Comparison of ENCODE assay signal across 15 cellular contexts in genomic region chr10:109962247-109962646, GRCh38. TPM values are rescaled to one million over a fixed set of nuclear protein-coding genes. Genes with fewer than 3 reads are reported as not detected.
A peak's percentile ranks its signal among the peaks of the same experiment; 100 is the strongest.
DNase-seq lines count a peak whose midpoint lies in the region; ATAC-seq, FAIRE-seq and TF ChIP-seq lines count a peak whose summit lies in the region.
"Had no signal": no experiment of that assay in that cellular context is flagged by ENCODE, and none has a peak within 500 bp of the region (broad histone marks: within the 10 kb centered on the region; RNA-seq: fewer than 3 reads in every experiment).

No MANE protein-coding gene starts in this region.

- ATAC-seq in activated T-helper 17 cell treated with anti-CD3 and anti-CD28 coated beads, Interleukin-2, amount 50 U/mL, for 72 hours (replicated peaks) = peak; percentile 45
- ATAC-seq in GM18870 (IDR thresholded peaks at IDR 0.05; ENCODE audit: unreplicated experiment) = no peak
- ATAC-seq in CD4-positive, alpha-beta T cell (ENCODE audit: poor library complexity) = no peak
- ATAC-seq: left cardiac atrium; naive thymus-derived CD4-positive, alpha-beta T cell had no signal

- no peaks in the 10 kb centered on the region for H3K9me3 ChIP-seq in CD4-positive, alpha-beta T cell (ENCODE audit: control insufficient read depth, low read length)

- FAIRE-seq in HTR-8/SVneo (lab: Jason Lieb, UNC) = no peak

- CTCF ChIA-PET in CD4-positive, alpha-beta T cell (lab: Charles Lee) = no interaction called here

- no peaks in the 10 kb centered on the region for H3K27me3 Mint-ChIP-seq in activated T-helper 17 cell treated with anti-CD3 and anti-CD28 coated beads, Interleukin-2, amount 50 U/mL, for 72 hours
- no peaks in the 10 kb centered on the region for H3K27me3 Mint-ChIP-seq in CD4-positive, alpha-beta T cell

- H3K36me3 Mint-ChIP-seq in activated T-helper 17 cell treated with anti-CD3 and anti-CD28 coated beads, Interleukin-2, amount 50 U/mL, for 72 hours (ENCODE audit: low read depth) = no peaks in the 10 kb centered on the region
- no peaks in the 10 kb centered on the region for H3K36me3 Mint-ChIP-seq in CD4-positive, alpha-beta T cell (ENCODE audit: low read depth)
- H3K36me3 Mint-ChIP-seq: naive thymus-derived CD4-positive, alpha-beta T cell had no signal

- H3K27ac ChIP-seq in CD4-positive, alpha-beta T cell (ENCODE audit: low read depth, low read length) = no peak overlapping the region
- H3K27ac ChIP-seq: cardiac muscle cell had no signal

- intact Hi-C loops in CD4-positive, alpha-beta T cell (cut with DNase I, micrococcal nuclease) = no loop called here

- POLR2A ChIA-PET in CD4-positive, alpha-beta T cell (lab: Charles Lee) = no interaction called here

- H3K9me3 Mint-ChIP-seq in activated T-helper 17 cell treated with anti-CD3 and anti-CD28 coated beads, Interleukin-2, amount 50 U/mL, for 72 hours = no peaks in the 10 kb centered on the region
- no peaks in the 10 kb centered on the region for H3K9me3 Mint-ChIP-seq in CD4-positive, alpha-beta T cell
- H3K9me3 Mint-ChIP-seq: H9; naive thymus-derived CD4-positive, alpha-beta T cell had no signal

- TF ChIP-seq CTCF in CD4-positive, alpha-beta T cell (IDR thresholded peaks at IDR 0.05) = no peak

- no peaks in the 10 kb centered on the region for H3K27me3 ChIP-seq in CD4-positive, alpha-beta T cell (ENCODE audit: control insufficient read depth, insufficient read depth, low read length)
- H3K27me3 ChIP-seq: cardiac muscle cell had no signal

- DNase-seq in DMS53 (lab: John Stamatoyannopoulos, UW) (peak; percentile 26), DMS53 treated with DMSO at 0.1 percent for 48 hours (lab: John Stamatoyannopoulos, UW; ENCODE audit: unreplicated experiment) (no peak), hepatic stellate cell (ENCODE audit: low spot score) (peak; percentile 34), superior temporal gyrus (ENCODE audit: extremely low spot score) (peak; percentile 13), HTR-8/SVneo (ENCODE audit: insufficient read length, low spot score) (no peak)
- no peak for DNase-seq in CD4-positive, alpha-beta T cell
- DNase-seq: 8988T; H9; head of caudate nucleus; left cardiac atrium; naive thymus-derived CD4-positive, alpha-beta T cell; NCI-H1048 had no signal

- H3K4me3 Mint-ChIP-seq in activated T-helper 17 cell treated with anti-CD3 and anti-CD28 coated beads, Interleukin-2, amount 50 U/mL, for 72 hours = no peak overlapping the region
- H3K4me3 Mint-ChIP-seq in CD4-positive, alpha-beta T cell = no peak overlapping the region
- H3K4me3 Mint-ChIP-seq: H9; naive thymus-derived CD4-positive, alpha-beta T cell had no signal

- H3K4me1 Mint-ChIP-seq in activated T-helper 17 cell treated with anti-CD3 and anti-CD28 coated beads, Interleukin-2, amount 50 U/mL, for 72 hours = no peaks in the 10 kb centered on the region
- no peaks in the 10 kb centered on the region for H3K4me1 Mint-ChIP-seq in CD4-positive, alpha-beta T cell (ENCODE audit: low read depth)
- H3K4me1 Mint-ChIP-seq: naive thymus-derived CD4-positive, alpha-beta T cell had no signal

- no peak overlapping the region for H3K27ac Mint-ChIP-seq in activated T-helper 17 cell treated with anti-CD3 and anti-CD28 coated beads, Interleukin-2, amount 50 U/mL, for 72 hours
- no peak overlapping the region for H3K27ac Mint-ChIP-seq in CD4-positive, alpha-beta T cell
- H3K27ac Mint-ChIP-seq: naive thymus-derived CD4-positive, alpha-beta T cell had no signal

RNA-seq across cellular contexts. Expression of gene XPNPEP1, which starts 38.9 kb away (rescaled TPM):
- 100 to 1,000 TPM in 1 of 2 donors, 10 to 100 TPM in 1; 97.5 to 108 TPM for total RNA-seq in activated T-helper 17 cell treated with anti-CD3 and anti-CD28 coated beads, Interleukin-2, amount 50 U/mL, for 72 hours
- 10 to 100 TPM; 50.3 to 54.3 TPM for total RNA-seq in CD4-positive, alpha-beta T cell

RNA-seq across cellular contexts. Expression of gene ADD3, which starts 45.5 kb away (rescaled TPM):
- total RNA-seq in activated T-helper 17 cell treated with anti-CD3 and anti-CD28 coated beads, Interleukin-2, amount 50 U/mL, for 72 hours = 100 to 1,000 TPM; 115 to 119 TPM
- 100 to 1,000 TPM; 273 to 302 TPM for total RNA-seq in CD4-positive, alpha-beta T cell

Comparison
In these comparisons a context has a peak if more than half of its experiments do, and no peak if none do; other contexts are left out.
1. DNase-seq: peak in DMS53 (single experiment), hepatic stellate cell (single experiment) and superior temporal gyrus (single experiment); none in DMS53 treated with DMSO at 0.1 percent for 48 hours (single experiment), CD4-positive, alpha-beta T cell (0 of 10) and HTR-8/SVneo (single experiment).